16 cellular contexts compared by ENCODE assay signal in the genomic region with DNA sequence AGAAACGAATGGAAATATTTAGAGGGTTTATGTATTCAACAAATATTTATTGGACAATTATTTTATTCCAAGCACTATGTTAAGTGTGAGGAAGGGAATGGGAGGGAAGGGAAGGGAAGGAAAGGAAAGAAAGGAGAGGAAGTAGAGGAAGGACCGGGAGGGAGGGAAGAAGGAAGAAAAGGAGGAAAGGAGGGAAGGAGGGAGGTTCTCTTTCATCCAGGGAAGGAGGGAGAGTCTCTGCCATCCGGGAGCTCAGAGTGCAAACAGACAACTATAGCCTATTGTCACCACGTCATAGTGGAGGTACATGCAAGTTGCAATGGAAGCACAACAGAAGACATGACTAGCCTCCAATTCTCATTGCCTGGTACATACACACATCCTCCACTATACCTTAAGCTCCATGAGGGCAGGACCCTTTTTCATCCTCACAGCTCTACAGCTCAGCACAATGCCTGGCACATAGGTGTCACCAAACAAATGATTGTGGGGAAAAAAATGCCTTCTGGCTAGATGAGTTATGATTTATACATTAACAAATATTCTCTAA. TPM values are rescaled to one million over a fixed set of nuclear protein-coding genes. Genes with fewer than 3 reads are reported as not detected.
DNase-seq lines count a peak whose midpoint lies in the region; ATAC-seq and TF ChIP-seq lines count a peak whose summit lies in the region.
"Had no signal": no experiment of that assay in that cellular context is flagged by ENCODE, and none has a peak within 500 bp of the region (broad histone marks: within the 10 kb centered on the region; RNA-seq: fewer than 3 reads in every experiment).

No MANE protein-coding gene starts in this region.

- in situ Hi-C loops in brain microvascular endothelial cell (cut with HindIII; ENCODE audit: low pct_ligation_motif_present, low sequenced_read_pairs), result no loop called here

- H3K9me3 ChIP-seq in Peyer's patch, result no peaks in the 10 kb centered on the region
- H3K9me3 ChIP-seq: psoas muscle, stomach had no signal

- peak; percentile 54 for DNase-seq in activated naive CD4-positive, alpha-beta T cell treated with anti-CD3 and anti-CD28 coated beads for 36 hours
- no peak for DNase-seq in activated naive CD4-positive, alpha-beta T cell treated with anti-CD3 and anti-CD28 coated beads, Interleukin-2, amount 50 U/mL, for 16 hours
- DNase-seq in activated naive CD4-positive, alpha-beta T cell treated with anti-CD3 and anti-CD28 coated beads, Interleukin-2, amount 50 U/mL, for 72 hours (ENCODE audit: low spot score in 2 of 2), result no peak
- no peak for DNase-seq in stimulated activated effector memory CD8-positive, alpha-beta T cell treated with anti-CD3 and anti-CD28 coated beads, Interleukin-12 subunit alpha, Interleukin-12 subunit beta, amount 100 ng/mL, for 72 hours (ENCODE audit: low spot score in 2 of 2)
- DNase-seq in Peyer's patch, result no peak
- no peak for DNase-seq in cerebellar cortex (ENCODE audit: low spot score)
- DNase-seq in brain microvascular endothelial cell, result no peak
- DNase-seq: EL, erythroblast, MM.1S, NCI-H187 treated with DMSO at 0.1 percent for 48 hours, psoas muscle, stomach had no signal

- no peaks in the 10 kb centered on the region for H3K9me3 Mint-ChIP-seq in activated naive CD4-positive, alpha-beta T cell treated with anti-CD3 and anti-CD28 coated beads for 36 hours
- no peaks in the 10 kb centered on the region for H3K9me3 Mint-ChIP-seq in activated naive CD4-positive, alpha-beta T cell treated with anti-CD3 and anti-CD28 coated beads, Interleukin-2, amount 50 U/mL, for 72 hours
- no peaks in the 10 kb centered on the region for H3K9me3 Mint-ChIP-seq in stimulated activated effector memory CD8-positive, alpha-beta T cell treated with anti-CD3 and anti-CD28 coated beads, Interleukin-12 subunit alpha, Interleukin-12 subunit beta, amount 100 ng/mL, for 72 hours
- H3K9me3 Mint-ChIP-seq: mesothelial cell of epicardium, neural progenitor cell had no signal

- no peak overlapping the region for H3K4me3 ChIP-seq in Peyer's patch
- no peak overlapping the region for H3K4me3 ChIP-seq in brain microvascular endothelial cell (ENCODE audit: low read depth, low read length)
- H3K4me3 ChIP-seq: neural progenitor cell, psoas muscle, stomach had no signal

- peak overlapping the region; percentile 67 for H3K4me3 Mint-ChIP-seq in activated naive CD4-positive, alpha-beta T cell treated with anti-CD3 and anti-CD28 coated beads for 36 hours
- peak overlapping the region; percentile 78 for H3K4me3 Mint-ChIP-seq in stimulated activated effector memory CD8-positive, alpha-beta T cell treated with anti-CD3 and anti-CD28 coated beads, Interleukin-12 subunit alpha, Interleukin-12 subunit beta, amount 100 ng/mL, for 72 hours
- H3K4me3 Mint-ChIP-seq: mesothelial cell of epicardium, neural progenitor cell had no signal

- peaks cover 0 to 5% (median under 1%) of the 10 kb centered on the region in 4 donors for H3K4me1 ChIP-seq in Peyer's patch
- H3K4me1 ChIP-seq: neural progenitor cell, psoas muscle had no signal

- peak; percentile 22 for TF ChIP-seq POLR2A in GM19099 (IDR thresholded peaks at IDR 0.05; ENCODE audit: extremely low read depth, insufficient read length, low read depth)
- TF ChIP-seq POLR2A in Peyer's patch (IDR thresholded peaks at IDR 0.05), result no peak

- H3K36me3 ChIP-seq in Peyer's patch (no peaks in the 10 kb centered on the region), brain microvascular endothelial cell (replicated peaks) (no peaks in the 10 kb centered on the region)
- H3K36me3 ChIP-seq: neural progenitor cell, stomach had no signal

- H3K36me3 Mint-ChIP-seq in activated naive CD4-positive, alpha-beta T cell treated with anti-CD3 and anti-CD28 coated beads for 36 hours (ENCODE audit: low read depth), result peaks cover 96% of the 10 kb centered on the region
- peaks cover 89 to 96% of the 10 kb centered on the region in 2 donors for H3K36me3 Mint-ChIP-seq in activated naive CD4-positive, alpha-beta T cell treated with anti-CD3 and anti-CD28 coated beads, Interleukin-2, amount 50 U/mL, for 72 hours
- H3K36me3 Mint-ChIP-seq in stimulated activated effector memory CD8-positive, alpha-beta T cell treated with anti-CD3 and anti-CD28 coated beads, Interleukin-12 subunit alpha, Interleukin-12 subunit beta, amount 100 ng/mL, for 72 hours, result peaks cover 100% of the 10 kb centered on the region
- H3K36me3 Mint-ChIP-seq: mesothelial cell of epicardium, neural progenitor cell had no signal

- peaks cover 92% of the 10 kb centered on the region for H3K4me1 Mint-ChIP-seq in activated naive CD4-positive, alpha-beta T cell treated with anti-CD3 and anti-CD28 coated beads for 36 hours (ENCODE audit: low read depth)
- peaks cover 96% of the 10 kb centered on the region for H3K4me1 Mint-ChIP-seq in stimulated activated effector memory CD8-positive, alpha-beta T cell treated with anti-CD3 and anti-CD28 coated beads, Interleukin-12 subunit alpha, Interleukin-12 subunit beta, amount 100 ng/mL, for 72 hours

- intact Hi-C loops in activated naive CD4-positive, alpha-beta T cell treated with anti-CD3 and anti-CD28 coated beads for 36 hours (cut with micrococcal nuclease), result loop anchor here (1.0 kb wide), 1 partner anchor 9 kb away; no protein-coding TSS in a partner anchor

- H3K27ac Mint-ChIP-seq in activated naive CD4-positive, alpha-beta T cell treated with anti-CD3 and anti-CD28 coated beads for 36 hours, result peak overlapping the region; percentile 98
- H3K27ac Mint-ChIP-seq in activated naive CD4-positive, alpha-beta T cell treated with anti-CD3 and anti-CD28 coated beads, Interleukin-2, amount 50 U/mL, for 72 hours, result peak overlapping the region; percentile 96 to 97
- H3K27ac Mint-ChIP-seq in stimulated activated effector memory CD8-positive, alpha-beta T cell treated with anti-CD3 and anti-CD28 coated beads, Interleukin-12 subunit alpha, Interleukin-12 subunit beta, amount 100 ng/mL, for 72 hours, result peak overlapping the region; percentile 99
- H3K27ac Mint-ChIP-seq: mesothelial cell of epicardium, neural progenitor cell had no signal

- H3K27me3 Mint-ChIP-seq in activated naive CD4-positive, alpha-beta T cell treated with anti-CD3 and anti-CD28 coated beads for 36 hours (ENCODE audit: low read depth), result no peaks in the 10 kb centered on the region

- TF ChIP-seq CTCF in Peyer's patch (IDR thresholded peaks at IDR 0.05), result no peak
- TF ChIP-seq CTCF in brain microvascular endothelial cell (IDR thresholded peaks at IDR 0.05; ENCODE audit: low read depth, low read length, missing control alignments), result no peak

- ATAC-seq in activated naive CD4-positive, alpha-beta T cell treated with anti-CD3 and anti-CD28 coated beads, Interleukin-2, amount 50 U/mL, for 72 hours, result peak in 1 of 2 donors; percentile 4
- ATAC-seq in stimulated activated effector memory CD8-positive, alpha-beta T cell treated with anti-CD3 and anti-CD28 coated beads, Interleukin-12 subunit alpha, Interleukin-12 subunit beta, amount 100 ng/mL, for 72 hours, result no peak
- ATAC-seq: psoas muscle had no signal

- CTCF ChIA-PET in activated naive CD4-positive, alpha-beta T cell treated with anti-CD3 and anti-CD28 coated beads for 36 hours (lab: Charles Lee), result interaction anchor here (0.6 to 6.7 kb wide), 13 partner anchors 9 to 773 kb away, joined by 3 to 67 read pairs (median 4); no protein-coding TSS in a partner anchor

- H3K27me3 ChIP-seq in Peyer's patch (no peaks in the 10 kb centered on the region), brain microvascular endothelial cell (replicated peaks) (no peaks in the 10 kb centered on the region)
- H3K27me3 ChIP-seq: stomach had no signal

- H3K27ac ChIP-seq in Peyer's patch, result peak overlapping the region in 2 of 4 donors; percentile 44 to 62
- no peak overlapping the region for H3K27ac ChIP-seq in brain microvascular endothelial cell
- H3K27ac ChIP-seq: neural progenitor cell, psoas muscle, stomach had no signal

RNA-seq across cellular contexts. Expression of a gene that starts 48.1 kb away (rescaled TPM):
- 100 to 1,000 TPM; 219 to 226 TPM for total RNA-seq in activated naive CD4-positive, alpha-beta T cell treated with anti-CD3 and anti-CD28 coated beads for 36 hours
- total RNA-seq in activated naive CD4-positive, alpha-beta T cell treated with anti-CD3 and anti-CD28 coated beads, Interleukin-2, amount 50 U/mL, for 72 hours, result 100 to 1,000 TPM; 218 to 240 TPM
- 100 to 1,000 TPM in 2 of 4 donors, 10 to 100 TPM in 2; 52.0 to 173 (median 123) TPM for total RNA-seq in Peyer's patch

RNA-seq across cellular contexts. Expression of a gene that starts 57.2 kb away (rescaled TPM):
- 10 to 100 TPM; 11.1 to 11.9 TPM for total RNA-seq in activated naive CD4-positive, alpha-beta T cell treated with anti-CD3 and anti-CD28 coated beads for 36 hours
- total RNA-seq in activated naive CD4-positive, alpha-beta T cell treated with anti-CD3 and anti-CD28 coated beads, Interleukin-2, amount 50 U/mL, for 72 hours, result 10 to 100 TPM; 13.8 to 26.5 TPM
- 10 to 100 TPM; 28.1 to 51.4 (median 42.8) TPM for total RNA-seq in Peyer's patch
